In genomic region chr6:8904754-8905153, GRCh38 we compare ENCODE assay signal across 10 cellular contexts.
DNase-seq lines count a peak whose midpoint lies in the region; ATAC-seq and TF ChIP-seq lines count a peak whose summit lies in the region.
"Had no signal": no experiment of that assay in that cellular context is flagged by ENCODE, and none has a peak within 500 bp of the region (broad histone marks: within the 10 kb centered on the region; RNA-seq: fewer than 3 reads in every experiment).

No MANE protein-coding gene starts in this region.

- H3K9ac ChIP-seq in OCI-LY3 (ENCODE audit: low read length) = no peak overlapping the region

- H3K27me3 ChIP-seq in OCI-LY3 (ENCODE audit: low read depth, low read length) = no peaks in the 10 kb centered on the region

- no peak overlapping the region for H2AFZ ChIP-seq in OCI-LY3 (ENCODE audit: low read depth, low read length)

- no peak overlapping the region for H3K27ac ChIP-seq in OCI-LY3 (ENCODE audit: low read length)

- no peaks in the 10 kb centered on the region for H4K20me1 ChIP-seq in OCI-LY3 (ENCODE audit: insufficient read depth, low read length)

- no peak overlapping the region for H3K4me2 ChIP-seq in OCI-LY3 (ENCODE audit: low read length)

- peak; percentile 44 for DNase-seq in DMS 273 (lab: John Stamatoyannopoulos, UW; ENCODE audit: unreplicated experiment)
- DNase-seq in DMS 273 treated with DMSO at 0.1 percent for 48 hours (lab: John Stamatoyannopoulos, UW) = no peak
- no peak for DNase-seq in HFF-Myc (ENCODE audit: extremely low read depth, low read depth)
- peak; percentile 1 for DNase-seq in iris pigment epithelial cell (ENCODE audit: low read depth)
- DNase-seq in EL = no peak
- DNase-seq in T-helper 17 cell = no peak
- DNase-seq: kidney had no signal

- H3K4me3 ChIP-seq in HFF-Myc (replicated peaks; ENCODE audit: low read depth, low read length) = no peak overlapping the region
- no peak overlapping the region for H3K4me3 ChIP-seq in OCI-LY3 (ENCODE audit: low read length)

- H3K4me1 Mint-ChIP-seq in T-helper 17 cell = no peaks in the 10 kb centered on the region

- no peaks in the 10 kb centered on the region for H3K9me3 ChIP-seq in OCI-LY3 (ENCODE audit: insufficient read depth, low read length)
- no peaks in the 10 kb centered on the region for H3K9me3 ChIP-seq in T-helper 17 cell (ENCODE audit: control insufficient read depth, low read length, poor library complexity, severe bottlenecking)

- no peak overlapping the region for H3K27ac Mint-ChIP-seq in T-helper 17 cell
- H3K27ac Mint-ChIP-seq: T-helper 2 cell treated with Interferon-gamma antibody and Interleukin-4, amounts not matched to agents 5 μg/mL and 100 μg/mL, for 36 hours had no signal

- H3K4me1 ChIP-seq in OCI-LY3 (ENCODE audit: low read length) = 0 out of 2 replicates have a peak, but pooled peaks cover 3% of the 10 kb centered on the region

- H3K79me2 ChIP-seq in OCI-LY3 (ENCODE audit: low read length) = no peaks in the 10 kb centered on the region

- TF ChIP-seq CTCF in HFF-Myc (IDR thresholded peaks at IDR 0.05; ENCODE audit: low read depth, low read length, missing control alignments) (peak; percentile 39), OCI-LY3 (IDR thresholded peaks at IDR 0.05; ENCODE audit: low read depth, low read length) (peak; percentile 47)

- H3K36me3 Mint-ChIP-seq in T-helper 17 cell (ENCODE audit: low read depth) = no peaks in the 10 kb centered on the region

- ATAC-seq in GM19467 (IDR thresholded peaks at IDR 0.05; ENCODE audit: unreplicated experiment) (no peak), T-helper 17 cell (no peak)

- H3K27me3 Mint-ChIP-seq in T-helper 17 cell = no peaks in the 10 kb centered on the region

- H3K36me3 ChIP-seq in OCI-LY3 (replicated peaks; ENCODE audit: low read depth, low read length) = no peaks in the 10 kb centered on the region

- no peak overlapping the region for H3K4me3 Mint-ChIP-seq in T-helper 17 cell
- H3K4me3 Mint-ChIP-seq: T-helper 2 cell treated with Interferon-gamma antibody and Interleukin-4, amounts not matched to agents 5 μg/mL and 100 μg/mL, for 36 hours had no signal

Comparison
In these comparisons a context has a peak if more than half of its experiments do, and no peak if none do; other contexts are left out.
1. DNase-seq: peak in DMS 273 (single experiment) and iris pigment epithelial cell (single experiment); none in DMS 273 treated with DMSO at 0.1 percent for 48 hours (single experiment), HFF-Myc (single experiment), EL (single experiment) and T-helper 17 cell (0 of 3).